In the genomic region with DNA sequence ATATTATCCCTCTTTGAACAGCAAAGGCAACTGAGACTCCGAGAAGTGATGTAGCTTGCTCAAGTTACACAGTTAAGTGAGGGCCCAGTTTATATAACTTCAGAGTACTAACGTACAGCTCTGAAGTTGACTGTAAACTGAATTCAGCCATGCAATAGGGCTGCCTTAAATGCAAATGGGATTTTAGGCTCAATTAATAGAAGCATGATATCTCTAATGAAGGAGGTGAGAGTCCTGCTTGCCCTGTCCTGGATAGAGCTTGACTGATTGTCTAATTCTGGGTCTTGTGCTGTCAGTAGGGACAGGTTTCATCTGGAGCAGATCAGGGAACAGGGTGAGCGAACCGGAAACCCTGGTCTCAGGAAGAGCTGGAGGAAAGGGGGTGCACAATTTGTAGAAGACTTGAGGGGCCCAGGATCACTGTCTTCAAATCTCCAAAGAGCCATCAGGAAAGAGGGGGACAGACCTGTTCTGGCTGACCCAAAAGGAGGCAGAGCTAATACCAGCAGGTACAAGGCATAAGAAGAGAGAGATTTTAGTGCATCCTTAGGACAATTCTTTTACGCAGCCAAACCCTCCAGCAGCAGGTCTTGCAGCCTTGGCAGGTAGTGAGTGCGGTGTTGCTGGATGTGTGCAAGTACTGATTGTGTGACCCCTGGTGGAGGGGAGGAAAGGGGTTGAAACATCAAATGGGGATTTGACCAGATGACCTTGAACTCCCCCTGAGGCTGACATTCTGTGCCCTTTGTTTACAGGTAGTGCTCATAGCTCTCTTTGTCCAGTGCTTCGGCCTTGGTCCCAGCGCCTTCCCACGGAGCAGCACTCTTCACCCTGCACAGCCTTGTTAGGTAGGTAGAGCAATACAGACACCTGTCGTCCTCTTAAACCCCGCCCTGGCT, we compare ENCODE assay signal across 11 cellular contexts. TPM values are rescaled to one million over a fixed set of nuclear protein-coding genes. Genes with fewer than 3 reads are reported as not detected.
DNase-seq lines count a peak whose midpoint lies in the region; ATAC-seq, FAIRE-seq and TF ChIP-seq lines count a peak whose summit lies in the region.
"Had no signal": no experiment of that assay in that cellular context is flagged by ENCODE, and none has a peak within 500 bp of the region (broad histone marks: within the 10 kb centered on the region; RNA-seq: fewer than 3 reads in every experiment).

No MANE protein-coding gene starts in this region.

- intact Hi-C loops in posterior vena cava (cut with DNase I) = loop anchor here (2.0 to 10.0 kb wide), 4 partner anchors 18 to 84 kb away; no protein-coding TSS in a partner anchor

- no peaks in the 10 kb centered on the region for H4K20me1 ChIP-seq in keratinocyte (ENCODE audit: control insufficient read depth, extremely low read depth, insufficient read depth, low read length)

- H3K36me3 ChIP-seq in keratinocyte (ENCODE audit: control insufficient read depth in 2 of 2, extremely low read depth in 1 of 2, insufficient read depth in 2 of 2, low read length in 2 of 2) (peaks cover 4 to 13% of the 10 kb centered on the region in 2 experiments), skeletal muscle tissue (ENCODE audit: control insufficient read depth in 3 of 3, insufficient read depth in 3 of 3, low read length in 3 of 3) (peaks cover 0 to 2% (median 0%) of the 10 kb centered on the region in 3 donors)

- H3K4me3 ChIP-seq in keratinocyte (ENCODE audit: control insufficient read depth in 2 of 3, extremely low read depth in 1 of 3, insufficient read depth in 2 of 3, low read depth in 1 of 3, low read length in 3 of 3) (no peak overlapping the region), skeletal muscle tissue (ENCODE audit: low read length in 3 of 3) (peak overlapping the region in 1 of 3 donors; percentile 41)

- H3K27me3 ChIP-seq in keratinocyte (ENCODE audit: control insufficient read depth, extremely low read depth, insufficient read depth, low read length) (no peaks in the 10 kb centered on the region), skeletal muscle tissue (ENCODE audit: control insufficient read depth in 3 of 3, insufficient read depth in 3 of 3, low read length in 3 of 3) (no peaks in the 10 kb centered on the region)

- peaks cover 18% of the 10 kb centered on the region for H3K79me2 ChIP-seq in keratinocyte (ENCODE audit: control insufficient read depth, insufficient read depth, low read length)

- H3K27ac ChIP-seq in keratinocyte (ENCODE audit: control insufficient read depth, insufficient read depth, low read length) (peak overlapping the region; percentile 90), skeletal muscle tissue (ENCODE audit: low read depth, low read length) (peak overlapping the region; percentile 98)

- H3K4me1 ChIP-seq in keratinocyte (ENCODE audit: control insufficient read depth, extremely low read depth, insufficient read depth, low read length) (peaks cover 66% of the 10 kb centered on the region), skeletal muscle tissue (ENCODE audit: control insufficient read depth in 3 of 3, insufficient read depth in 3 of 3, low read length in 3 of 3) (peaks cover 75 to 78% (median 78%) of the 10 kb centered on the region in 3 donors)

- no peak for TF ChIP-seq CTCF in keratinocyte (optimal IDR thresholded peaks at IDR 0.05 in 1 of 3, IDR thresholded peaks at IDR 0.05 in 1 of 3, conservative IDR thresholded peaks at IDR 0.05 in 1 of 3; ENCODE audit: extremely low read depth in 1 of 3, insufficient read depth in 2 of 3, low read length in 3 of 3)

- ATAC-seq in SK-N-SH treated with all-trans-retinoic acid at 6 μM for 48 hours (no peak), HG03139 (IDR thresholded peaks at IDR 0.05; ENCODE audit: unreplicated experiment) (no peak)
- ATAC-seq: activated CD4-positive, CD25-positive, alpha-beta regulatory T cell treated with anti-CD3 and anti-CD28 coated beads, Interleukin-2, amount 50 U/mL, for 24 hours had no signal

- DNase-seq in COLO668 (lab: John Stamatoyannopoulos, UW; ENCODE audit: unreplicated experiment) = peak; percentile 78
- no peak for DNase-seq in keratinocyte (ENCODE audit: low read depth, low spot score)
- DNase-seq in posterior vena cava (ENCODE audit: low spot score) = no peak
- no peak for DNase-seq in HTR-8/SVneo (ENCODE audit: insufficient read length, low spot score)
- no peak for DNase-seq in NCI-H1105 (lab: John Stamatoyannopoulos, UW)
- DNase-seq: NCI-H1436 treated with DMSO at 0.1 percent for 48 hours had no signal

- dilution Hi-C loops in keratinocyte (cut with MboI; ENCODE audit: extremely low pct_ligation_motif_present, low sequenced_read_pairs) = no loop called here

- H2AFZ ChIP-seq in keratinocyte (ENCODE audit: control insufficient read depth, low read length) = no peak overlapping the region

- no peak for FAIRE-seq in keratinocyte (lab: Jason Lieb, UNC)
- FAIRE-seq in HTR-8/SVneo (lab: Jason Lieb, UNC) = no peak
- FAIRE-seq: H1 had no signal

- no peaks in the 10 kb centered on the region for H3K9me1 ChIP-seq in keratinocyte (ENCODE audit: control insufficient read depth, extremely low read depth, insufficient read depth, low read length)

- H3K4me2 ChIP-seq in keratinocyte (ENCODE audit: control insufficient read depth, extremely low read depth, insufficient read depth, low read depth, low read length) = peak overlapping the region; percentile 42

- H3K9ac ChIP-seq in keratinocyte (ENCODE audit: control insufficient read depth, extremely low read depth, insufficient read depth, low read length) (peak overlapping the region; percentile 22), skeletal muscle tissue (ENCODE audit: low read depth in 1 of 3, low read length in 3 of 3) (peak overlapping the region in 2 of 3 donors; percentile 35 to 69)

- H3K9me3 ChIP-seq in keratinocyte (ENCODE audit: control insufficient read depth, low read depth, low read length) = no peaks in the 10 kb centered on the region
- H3K9me3 ChIP-seq in skeletal muscle tissue (ENCODE audit: control insufficient read depth in 3 of 3, low read length in 3 of 3) = no peaks in the 10 kb centered on the region

TF ChIP-seq in SK-N-SH treated with all-trans-retinoic acid at 6 μM for 48 hours, 23 proteins besides CTCF, POLR2A, EP300 and RAD21:
- TF ChIP-seq ZNF70 (CRISPR knock-in tag; IDR thresholded peaks at IDR 0.05) (peak; percentile 96), ZFP30 (CRISPR knock-in tag; IDR thresholded peaks at IDR 0.05) (no peak)

RNA-seq across cellular contexts. Expression of a gene that starts 13.0 kb away (rescaled TPM):
- polyA plus RNA-seq in keratinocyte = 166 to 348 TPM (median 287 TPM) in 3 replicates
- polyA plus RNA-seq in keratinocyte (2011; ENCODE audit: low read depth) = 619 TPM
- 156 and 282 TPM in 2 replicates for polyA plus RNA-seq in keratinocyte (2011; cell fraction: cytosol; rRNA removed)
- polyA plus RNA-seq in keratinocyte (2011; cell fraction: nucleus; rRNA removed) = 255 and 339 TPM in 2 replicates
- polyA plus RNA-seq in keratinocyte (2012; ENCODE audit: low replicate concordance) = 221 and 240 TPM in 2 replicates
- 343 to 723 TPM (median 389 TPM) in 3 replicates for polyA minus RNA-seq in keratinocyte
- polyA minus RNA-seq in keratinocyte (2011; cell fraction: cytosol; rRNA and poly(A)+ RNA removed) = 504 TPM
- polyA minus RNA-seq in keratinocyte (2011; cell fraction: nucleus; rRNA and poly(A)+ RNA removed) = 333 and 379 TPM in 2 replicates
- total RNA-seq in skeletal muscle tissue (342 TPM), posterior vena cava (1,000 to 10,000 TPM in 1 of 2 donors, 100 to 1,000 TPM in 1; 590 to 1,544 TPM)
